Comparison of ENCODE assay signal across 28 cellular contexts in genomic region chr11:26254378-26254777, GRCh38.
"Had no signal": no experiment of that assay in that cellular context is flagged by ENCODE, and none has a peak within 500 bp of the region (broad histone marks: within the 10 kb centered on the region; RNA-seq: fewer than 3 reads in every experiment).

No MANE protein-coding gene starts in this region.

- H3K36me3 ChIP-seq: esophagus squamous epithelium, gastroesophageal sphincter had no signal

- DNase-seq: activated CD4-positive, alpha-beta memory T cell treated with anti-CD3 and anti-CD28 coated beads, Interleukin-2, amount 10 ng/mL, durations not matched to agents 7 days and 5 days; activated CD4-positive, alpha-beta T cell treated with anti-CD3 and anti-CD28 coated beads for 1 hour; activated CD4-positive, alpha-beta T cell treated with anti-CD3 and anti-CD28 coated beads for 4 hours; activated CD4-positive, alpha-beta T cell treated with anti-CD3 and anti-CD28 coated beads, Interleukin-2, amount 10 ng/mL, durations not matched to agents 7 days and 5 days; activated CD4-positive, alpha-beta T cell treated with anti-CD3 and anti-CD28 coated beads, Interleukin-2, amount 50 U/mL, for 4 hours; activated CD8-positive, alpha-beta memory T cell treated with anti-CD3 and anti-CD28 coated beads, Interleukin-2, amount 50 U/mL, for 48 hours; activated gamma-delta T cell; activated naive CD4-positive, alpha-beta T cell; activated naive CD4-positive, alpha-beta T cell treated with anti-CD3 and anti-CD28 coated beads, Interleukin-2, amount 10 ng/mL, durations not matched to agents 7 days and 5 days; activated naive CD8-positive, alpha-beta T cell treated with anti-CD3 and anti-CD28 coated beads, Interleukin-2, amount 10 ng/mL, durations not matched to agents 7 days and 5 days; activated T-cell treated with anti-CD3 and anti-CD28 coated beads for 4 hours; activated T-cell treated with anti-CD3 and anti-CD28 coated beads, Interleukin-2, amount 50 U/mL, for 24 hours; activated T-cell treated with anti-CD3 and anti-CD28 coated beads, Interleukin-2, amount 50 U/mL, for 72 hours; amygdala; aorta; body of pancreas; caudate nucleus; cortex of kidney; effector CD8-positive, alpha-beta T cell; esophagus squamous epithelium; foreskin melanocyte; head of caudate nucleus; hippocampal formation; T-helper 2 cell had no signal

- H3K4me3 Mint-ChIP-seq: activated CD4-positive, alpha-beta memory T cell treated with anti-CD3 and anti-CD28 coated beads, Interleukin-2, amount 10 ng/mL, durations not matched to agents 7 days and 5 days; activated CD4-positive, alpha-beta T cell treated with anti-CD3 and anti-CD28 coated beads, Interleukin-2, amount 10 ng/mL, durations not matched to agents 7 days and 5 days; activated naive CD4-positive, alpha-beta T cell treated with anti-CD3 and anti-CD28 coated beads, Interleukin-2, amount 10 ng/mL, durations not matched to agents 7 days and 5 days; activated naive CD8-positive, alpha-beta T cell treated with anti-CD3 and anti-CD28 coated beads, Interleukin-2, amount 10 ng/mL, durations not matched to agents 7 days and 5 days; activated T-cell treated with anti-CD3 and anti-CD28 coated beads, Interleukin-2, amount 50 U/mL, for 24 hours; activated T-cell treated with anti-CD3 and anti-CD28 coated beads, Interleukin-2, amount 50 U/mL, for 72 hours; WTC11 had no signal

- H3K4me3 ChIP-seq: body of pancreas, esophagus squamous epithelium, gastroesophageal sphincter had no signal

- H3K27me3 Mint-ChIP-seq: activated CD4-positive, alpha-beta memory T cell treated with anti-CD3 and anti-CD28 coated beads, Interleukin-2, amount 10 ng/mL, durations not matched to agents 7 days and 5 days; activated CD4-positive, alpha-beta T cell treated with anti-CD3 and anti-CD28 coated beads, Interleukin-2, amount 10 ng/mL, durations not matched to agents 7 days and 5 days; activated naive CD4-positive, alpha-beta T cell treated with anti-CD3 and anti-CD28 coated beads, Interleukin-2, amount 10 ng/mL, durations not matched to agents 7 days and 5 days; activated naive CD8-positive, alpha-beta T cell treated with anti-CD3 and anti-CD28 coated beads, Interleukin-2, amount 10 ng/mL, durations not matched to agents 7 days and 5 days; activated T-cell treated with anti-CD3 and anti-CD28 coated beads, Interleukin-2, amount 50 U/mL, for 24 hours had no signal

- ATAC-seq: activated naive CD4-positive, alpha-beta T cell treated with anti-CD3 and anti-CD28 coated beads, Interleukin-2, amount 50 U/mL, for 72 hours; activated T-cell treated with anti-CD3 and anti-CD28 coated beads, Interleukin-2, amount 50 U/mL, for 72 hours; body of pancreas; gastroesophageal sphincter; WTC11 had no signal

- H3K9me3 ChIP-seq: body of pancreas, esophagus squamous epithelium, gastroesophageal sphincter had no signal

- H3K36me3 Mint-ChIP-seq: activated naive CD4-positive, alpha-beta T cell treated with anti-CD3 and anti-CD28 coated beads, Interleukin-2, amount 10 ng/mL, durations not matched to agents 7 days and 5 days; activated naive CD4-positive, alpha-beta T cell treated with anti-CD3 and anti-CD28 coated beads, Interleukin-2, amount 50 U/mL, for 72 hours; activated naive CD8-positive, alpha-beta T cell treated with anti-CD3 and anti-CD28 coated beads, Interleukin-2, amount 10 ng/mL, durations not matched to agents 7 days and 5 days; WTC11 had no signal

- H3K4me1 ChIP-seq: body of pancreas, esophagus squamous epithelium, gastroesophageal sphincter had no signal

- H3K4me1 Mint-ChIP-seq: activated CD4-positive, alpha-beta memory T cell treated with anti-CD3 and anti-CD28 coated beads, Interleukin-2, amount 10 ng/mL, durations not matched to agents 7 days and 5 days; activated CD4-positive, alpha-beta T cell treated with anti-CD3 and anti-CD28 coated beads, Interleukin-2, amount 10 ng/mL, durations not matched to agents 7 days and 5 days; activated naive CD4-positive, alpha-beta T cell treated with anti-CD3 and anti-CD28 coated beads, Interleukin-2, amount 10 ng/mL, durations not matched to agents 7 days and 5 days; activated naive CD8-positive, alpha-beta T cell treated with anti-CD3 and anti-CD28 coated beads, Interleukin-2, amount 10 ng/mL, durations not matched to agents 7 days and 5 days had no signal

- H3K27ac Mint-ChIP-seq: activated CD4-positive, alpha-beta memory T cell treated with anti-CD3 and anti-CD28 coated beads, Interleukin-2, amount 10 ng/mL, durations not matched to agents 7 days and 5 days; activated CD4-positive, alpha-beta T cell treated with anti-CD3 and anti-CD28 coated beads, Interleukin-2, amount 10 ng/mL, durations not matched to agents 7 days and 5 days; activated naive CD4-positive, alpha-beta T cell treated with anti-CD3 and anti-CD28 coated beads, Interleukin-2, amount 10 ng/mL, durations not matched to agents 7 days and 5 days; activated naive CD4-positive, alpha-beta T cell treated with anti-CD3 and anti-CD28 coated beads, Interleukin-2, amount 50 U/mL, for 72 hours; activated naive CD8-positive, alpha-beta T cell treated with anti-CD3 and anti-CD28 coated beads, Interleukin-2, amount 10 ng/mL, durations not matched to agents 7 days and 5 days; activated T-cell treated with anti-CD3 and anti-CD28 coated beads, Interleukin-2, amount 50 U/mL, for 24 hours; activated T-cell treated with anti-CD3 and anti-CD28 coated beads, Interleukin-2, amount 50 U/mL, for 72 hours; WTC11 had no signal

- H3K27me3 ChIP-seq: body of pancreas, esophagus squamous epithelium, gastroesophageal sphincter had no signal

- H3K9me3 Mint-ChIP-seq: activated CD4-positive, alpha-beta memory T cell treated with anti-CD3 and anti-CD28 coated beads, Interleukin-2, amount 10 ng/mL, durations not matched to agents 7 days and 5 days; activated CD4-positive, alpha-beta T cell treated with anti-CD3 and anti-CD28 coated beads, Interleukin-2, amount 10 ng/mL, durations not matched to agents 7 days and 5 days; activated naive CD4-positive, alpha-beta T cell treated with anti-CD3 and anti-CD28 coated beads, Interleukin-2, amount 10 ng/mL, durations not matched to agents 7 days and 5 days; activated naive CD8-positive, alpha-beta T cell treated with anti-CD3 and anti-CD28 coated beads, Interleukin-2, amount 10 ng/mL, durations not matched to agents 7 days and 5 days; activated T-cell treated with anti-CD3 and anti-CD28 coated beads, Interleukin-2, amount 50 U/mL, for 24 hours; WTC11 had no signal

- H3K27ac ChIP-seq: body of pancreas, epithelial cell of prostate, esophagus squamous epithelium, gastroesophageal sphincter had no signal
